12 cellular contexts compared by ENCODE assay signal in genomic region chr4:1232661-1233621, GRCh38. TPM values are rescaled to one million over a fixed set of nuclear protein-coding genes. Genes with fewer than 3 reads are reported as not detected.
DNase-seq lines count a peak whose midpoint lies in the region; ATAC-seq, FAIRE-seq and TF ChIP-seq lines count a peak whose summit lies in the region.
"Had no signal": no experiment of that assay in that cellular context is flagged by ENCODE, and none has a peak within 500 bp of the region (broad histone marks: within the 10 kb centered on the region; RNA-seq: fewer than 3 reads in every experiment).

No MANE protein-coding gene starts in this region.

- no peaks in the 10 kb centered on the region for H3K9me3 ChIP-seq in kidney (ENCODE audit: control insufficient read depth in 1 of 2, low read length in 2 of 2)

- intact Hi-C loops in kidney (cut with DNase I) = no loop called here
- intact Hi-C loops in sciatic nerve (cut with DNase I) = no loop called here

- H3K36me3 ChIP-seq in brain microvascular endothelial cell (replicated peaks) (peaks cover 58% of the 10 kb centered on the region), kidney (ENCODE audit: control insufficient read depth in 1 of 2, insufficient read depth in 2 of 2, low read length in 2 of 2) (peaks cover 9 to 31% of the 10 kb centered on the region in 2 donors)

- H3K4me1 ChIP-seq in kidney (ENCODE audit: control insufficient read depth in 1 of 2, insufficient read depth in 1 of 2, low read depth in 1 of 2, low read length in 2 of 2) = peaks cover 0 to 18% of the 10 kb centered on the region in 2 donors

- ATAC-seq in sciatic nerve = peak; percentile 36

- no peak overlapping the region for H3K4me3 ChIP-seq in brain microvascular endothelial cell (ENCODE audit: low read depth, low read length)
- no peak overlapping the region for H3K4me3 ChIP-seq in kidney (ENCODE audit: low read length in 2 of 2)
- H3K4me3 ChIP-seq: GM23248 had no signal

- TF ChIP-seq CTCF in brain microvascular endothelial cell (IDR thresholded peaks at IDR 0.05; ENCODE audit: low read depth, low read length, missing control alignments) = no peak
- TF ChIP-seq CTCF in kidney (IDR thresholded peaks at IDR 0.05; ENCODE audit: borderline replicate concordance, extremely low read depth, insufficient read depth) = no peak

- in situ Hi-C loops in brain microvascular endothelial cell (cut with HindIII; ENCODE audit: low pct_ligation_motif_present, low sequenced_read_pairs) = loop anchor here (5.0 kb wide), 1 partner anchor 41 kb away; no protein-coding TSS in a partner anchor

- peak; percentile 20 for DNase-seq in M059J (ENCODE audit: low read depth)
- peak; percentile 80 for DNase-seq in brain microvascular endothelial cell
- DNase-seq in kidney = peak; percentile 85
- no peak for DNase-seq in sciatic nerve (ENCODE audit: low spot score)
- DNase-seq in epidermal melanocyte (ENCODE audit: insufficient read length, low spot score) = no peak
- DNase-seq in glomerular visceral epithelial cell (ENCODE audit: extremely low spot score) = no peak
- DNase-seq in DMS79 (lab: John Stamatoyannopoulos, UW) = no peak
- no peak for DNase-seq in NCI-H226
- DNase-seq: activated naive CD8-positive, alpha-beta T cell treated with anti-CD3 and anti-CD28 coated beads, Interleukin-2, amount 10 ng/mL, durations not matched to agents 7 days and 5 days; stimulated activated CD4-positive, alpha-beta T cell treated with anti-CD3 and anti-CD28 coated beads, Interleukin-4, amount 100 ng/mL, for 4 hours had no signal

- H3K27ac ChIP-seq in brain microvascular endothelial cell (peak overlapping the region; percentile 59), kidney (ENCODE audit: low read depth in 2 of 2, low read length in 2 of 2) (peak overlapping the region in 1 of 2 donors; percentile 49)
- H3K27ac ChIP-seq: GM23248 had no signal

- no peak overlapping the region for H3K9ac ChIP-seq in kidney (ENCODE audit: low read length in 2 of 2)
- H3K9ac ChIP-seq: GM23248 had no signal

- no peak for FAIRE-seq in kidney (lab: Jason Lieb, UNC)
- FAIRE-seq: urothelium cell line had no signal

- no peaks in the 10 kb centered on the region for H3K27me3 ChIP-seq in brain microvascular endothelial cell (replicated peaks)

RNA-seq across cellular contexts. Expression of gene CTBP1, which starts 16.0 kb away (rescaled TPM):
- 101 and 166 TPM in 2 replicates for total RNA-seq in M059J (2014; rRNA removed; shearing (Covaris generic))
- total RNA-seq in kidney (170 TPM), sciatic nerve (143 TPM)
- 96.1 TPM for polyA plus RNA-seq in kidney (ENCODE audit: insufficient read depth, low read depth, low replicate concordance)

RNA-seq across cellular contexts. Expression of gene MAEA, which starts 56.8 kb away (rescaled TPM):
- 44.4 and 75.0 TPM in 2 replicates for total RNA-seq in M059J (2014; rRNA removed; shearing (Covaris generic))
- 75.2 TPM for total RNA-seq in kidney
- polyA plus RNA-seq in kidney (ENCODE audit: insufficient read depth, low read depth, low replicate concordance) = 65.0 TPM
- total RNA-seq in sciatic nerve = 68.6 TPM

Comparison
In these comparisons a context has a peak if more than half of its experiments do, and no peak if none do; other contexts are left out.
1. DNase-seq: peak in M059J (single experiment), brain microvascular endothelial cell (single experiment) and kidney (single experiment); none in sciatic nerve (single experiment), epidermal melanocyte (single experiment), glomerular visceral epithelial cell (single experiment), DMS79 (single experiment) and NCI-H226 (single experiment).